Comparison of ENCODE assay signal across 9 cellular contexts in the genomic region with DNA sequence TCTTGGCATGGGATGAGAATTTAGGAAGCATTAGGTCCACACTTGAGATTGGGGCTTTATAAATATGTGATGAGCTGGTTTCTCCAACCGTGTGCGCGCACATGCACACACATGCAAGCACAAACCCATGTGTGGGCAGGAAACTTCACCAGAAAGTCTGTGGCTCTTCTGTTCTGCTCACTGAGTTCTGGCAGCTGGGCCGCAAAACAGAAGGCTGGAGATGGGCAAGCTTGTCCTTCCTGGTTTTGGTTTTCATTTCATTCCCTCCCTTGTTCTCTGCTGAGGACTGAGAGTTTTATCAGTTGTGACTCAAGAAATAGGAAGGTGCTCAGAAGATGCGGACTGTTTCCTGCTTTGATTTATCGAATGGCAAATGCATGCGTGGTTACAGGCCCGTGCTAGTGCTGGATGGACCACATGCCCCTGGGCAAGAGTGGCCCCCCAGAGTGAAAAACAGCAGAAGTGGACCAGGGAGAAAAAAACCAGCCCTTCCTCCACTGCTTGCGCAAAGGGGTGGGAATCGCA. TPM values are rescaled to one million over a fixed set of nuclear protein-coding genes. Genes with fewer than 3 reads are reported as not detected.
DNase-seq lines count a peak whose midpoint lies in the region; ATAC-seq and TF ChIP-seq lines count a peak whose summit lies in the region.
"Had no signal": no experiment of that assay in that cellular context is flagged by ENCODE, and none has a peak within 500 bp of the region (broad histone marks: within the 10 kb centered on the region; RNA-seq: fewer than 3 reads in every experiment).

No MANE protein-coding gene starts in this region.

- H3K9me3 Mint-ChIP-seq in dendritic cell treated with granulocyte-macrophage colony-stimulating factor and Interleukin-4, amounts not matched to agents 40 ng/mL and 50 ng/mL, for 4 days: no peaks in the 10 kb centered on the region

- H3K9me3 ChIP-seq in WERI-Rb-1 (ENCODE audit: severe bottlenecking): no peaks in the 10 kb centered on the region

- H3K36me3 ChIP-seq in WERI-Rb-1: peaks cover 13% of the 10 kb centered on the region

- peaks cover 57% of the 10 kb centered on the region for H3K36me3 Mint-ChIP-seq in dendritic cell treated with granulocyte-macrophage colony-stimulating factor and Interleukin-4, amounts not matched to agents 40 ng/mL and 50 ng/mL, for 4 days (ENCODE audit: low read depth)

- H3K27ac ChIP-seq in WERI-Rb-1: no peak overlapping the region
- H3K27ac ChIP-seq: HL-60 had no signal

- peak; percentile 55 for ATAC-seq in GM21423 (IDR thresholded peaks at IDR 0.05; ENCODE audit: unreplicated experiment)

- H3K4me1 Mint-ChIP-seq in dendritic cell treated with granulocyte-macrophage colony-stimulating factor and Interleukin-4, amounts not matched to agents 40 ng/mL and 50 ng/mL, for 4 days (ENCODE audit: low read depth): peaks cover 84% of the 10 kb centered on the region

- intact Hi-C loops in dendritic cell treated with granulocyte-macrophage colony-stimulating factor and Interleukin-4, amounts not matched to agents 40 ng/mL and 50 ng/mL, for 4 days (cut with micrococcal nuclease): no loop called here

- H3K27me3 Mint-ChIP-seq in dendritic cell treated with granulocyte-macrophage colony-stimulating factor and Interleukin-4, amounts not matched to agents 40 ng/mL and 50 ng/mL, for 4 days: no peaks in the 10 kb centered on the region

- no peaks in the 10 kb centered on the region for H3K27me3 ChIP-seq in WERI-Rb-1 (ENCODE audit: insufficient read depth, low read depth, severe bottlenecking)

- H3K4me3 ChIP-seq in WERI-Rb-1 (ENCODE audit: low read depth, low read length): no peak overlapping the region

- peak; percentile 74 for DNase-seq in Daoy (ENCODE audit: low read depth)
- DNase-seq in NAMALWA (ENCODE audit: low spot score): peak; percentile 72
- DNase-seq in pons (ENCODE audit: low spot score): peak; percentile 63
- DNase-seq in WERI-Rb-1: no peak
- DNase-seq in NCI-H2029 treated with DMSO at 0.1 percent for 48 hours (lab: John Stamatoyannopoulos, UW): no peak
- no peak for DNase-seq in GM19240 (ENCODE audit: insufficient read length, low spot score)

- no peak for TF ChIP-seq CTCF in WERI-Rb-1 (IDR thresholded peaks at IDR 0.05; ENCODE audit: low read depth, low read length)

- H3K4me3 Mint-ChIP-seq in dendritic cell treated with granulocyte-macrophage colony-stimulating factor and Interleukin-4, amounts not matched to agents 40 ng/mL and 50 ng/mL, for 4 days: peak overlapping the region; percentile 49

- H3K27ac Mint-ChIP-seq in dendritic cell treated with granulocyte-macrophage colony-stimulating factor and Interleukin-4, amounts not matched to agents 40 ng/mL and 50 ng/mL, for 4 days: peak overlapping the region; percentile 89

RNA-seq across cellular contexts. Expression of gene MAP3K14, which starts 14.1 kb away (rescaled TPM):
- total RNA-seq in Daoy (2014; rRNA removed; shearing (Covaris generic)): 11.3 and 13.9 TPM in 2 replicates

RNA-seq across cellular contexts. Expression of gene SPATA32, which starts 40.8 kb away (rescaled TPM):
- total RNA-seq in Daoy (2014; rRNA removed; shearing (Covaris generic)): not detected in 2 replicates

Comparison
In these comparisons a context has a peak if more than half of its experiments do, and no peak if none do; other contexts are left out.
1. DNase-seq: peak in Daoy (single experiment), NAMALWA (single experiment) and pons (single experiment); none in WERI-Rb-1 (single experiment), NCI-H2029 treated with DMSO at 0.1 percent for 48 hours (single experiment) and GM19240 (single experiment).